Comparison of ENCODE assay signal across 14 cellular contexts in the genomic region with DNA sequence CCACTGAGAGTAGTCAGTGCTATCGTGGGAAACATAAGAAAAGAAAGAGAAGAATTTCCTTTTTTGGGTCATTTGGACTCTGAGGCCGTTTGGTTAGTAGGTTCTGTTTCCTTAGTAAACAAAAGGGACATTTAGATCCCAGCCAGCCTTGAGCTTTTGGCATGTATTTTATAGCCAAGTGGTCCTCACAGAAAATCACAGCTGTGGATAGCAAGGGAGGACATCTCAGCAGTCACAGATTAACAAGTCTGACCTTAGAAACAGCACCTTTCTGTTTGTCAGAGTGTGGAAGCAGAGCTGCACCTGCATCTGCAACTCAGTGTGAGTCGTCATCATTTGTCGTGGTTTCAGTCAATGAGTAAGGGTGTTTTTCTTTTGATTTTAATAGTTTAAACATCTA. TPM values are rescaled to one million over a fixed set of nuclear protein-coding genes. Genes with fewer than 3 reads are reported as not detected.
A peak's percentile ranks its signal among the peaks of the same experiment; 100 is the strongest.
DNase-seq lines count a peak whose midpoint lies in the region; ATAC-seq, FAIRE-seq and TF ChIP-seq lines count a peak whose summit lies in the region.
"Had no signal": no experiment of that assay in that cellular context is flagged by ENCODE, and none has a peak within 500 bp of the region (broad histone marks: within the 10 kb centered on the region; RNA-seq: fewer than 3 reads in every experiment).

No MANE protein-coding gene starts in this region.

- no peak overlapping the region for H2AFZ ChIP-seq in KMS-11 (ENCODE audit: low read depth)

- H3K4me3 Mint-ChIP-seq in activated T-cell treated with anti-CD3 and anti-CD28 coated beads, Interleukin-2, amount 50 U/mL, for 72 hours: peak overlapping the region; percentile 53 to 82

- peak; percentile 32 to 40 for DNase-seq in activated T-cell treated with anti-CD3 and anti-CD28 coated beads, Interleukin-2, amount 50 U/mL, for 72 hours
- DNase-seq in activated T-cell treated with anti-CD3 and anti-CD28 coated beads for 4 hours (no peak), renal cortical epithelial cell (ENCODE audit: low read depth) (peak; percentile 40), right lobe of liver (no peak), caudate nucleus (lab: John Stamatoyannopoulos, UW) (no peak), HTR-8/SVneo (ENCODE audit: insufficient read length, low spot score) (no peak)
- DNase-seq: AML-193, body of pancreas, foreskin melanocyte, NCI-H1436 treated with DMSO at 0.1 percent for 48 hours, small intestine, stomach had no signal

- no peak overlapping the region for H3K4me2 ChIP-seq in KMS-11

- TF ChIP-seq POLR2A in right lobe of liver (IDR thresholded peaks at IDR 0.05): no peak

- H3K27me3 ChIP-seq in KMS-11 (ENCODE audit: insufficient read depth, low read depth) (no peaks in the 10 kb centered on the region), right lobe of liver (no peaks in the 10 kb centered on the region)
- H3K27me3 ChIP-seq: body of pancreas, stomach had no signal

- no peaks in the 10 kb centered on the region for H4K20me1 ChIP-seq in KMS-11 (ENCODE audit: insufficient read depth)

- H3K79me2 ChIP-seq in KMS-11 (ENCODE audit: insufficient read depth, low read depth): no peaks in the 10 kb centered on the region

- no peaks in the 10 kb centered on the region for H3K27me3 Mint-ChIP-seq in activated T-cell treated with anti-CD3 and anti-CD28 coated beads, Interleukin-2, amount 50 U/mL, for 72 hours (ENCODE audit: low read depth)

- H3K27ac Mint-ChIP-seq in activated T-cell treated with anti-CD3 and anti-CD28 coated beads, Interleukin-2, amount 50 U/mL, for 72 hours: peak overlapping the region; percentile 92

- H3K4me3 ChIP-seq in KMS-11 (IDR thresholded peaks at IDR 0.05; ENCODE audit: insufficient read depth, low read depth, low read length): no peak overlapping the region
- no peak overlapping the region for H3K4me3 ChIP-seq in right lobe of liver
- H3K4me3 ChIP-seq: body of pancreas, stomach had no signal

- FAIRE-seq in HTR-8/SVneo (lab: Jason Lieb, UNC): no peak
- FAIRE-seq: small intestine had no signal

- peaks cover 28 to 39% of the 10 kb centered on the region in 2 donors for H3K36me3 Mint-ChIP-seq in activated T-cell treated with anti-CD3 and anti-CD28 coated beads, Interleukin-2, amount 50 U/mL, for 72 hours (ENCODE audit: insufficient read depth in 2 of 2)

- no peak overlapping the region for H3K9ac ChIP-seq in KMS-11

- H3K9me3 Mint-ChIP-seq in activated T-cell treated with anti-CD3 and anti-CD28 coated beads, Interleukin-2, amount 50 U/mL, for 72 hours: peaks cover 7 to 11% of the 10 kb centered on the region in 2 donors

- TF ChIP-seq CTCF in KMS-11 (conservative IDR thresholded peaks at IDR 0.05; ENCODE audit: low read depth, low read length) (no peak), right lobe of liver (IDR thresholded peaks at IDR 0.05) (no peak)

- H3K36me3 ChIP-seq in KMS-11 (ENCODE audit: insufficient read depth): 0 out of 2 replicates have a peak, but pooled peaks cover 3% of the 10 kb centered on the region
- H3K36me3 ChIP-seq in right lobe of liver: peaks cover 0 to 26% (median 13%) of the 10 kb centered on the region in 4 donors

- H3K9me3 ChIP-seq in right lobe of liver: no peaks in the 10 kb centered on the region
- H3K9me3 ChIP-seq: body of pancreas had no signal

- intact Hi-C loops in right lobe of liver (cut with DNase I): no loop called here

- 64% methylated on average over 4 of the region's 4 CpGs for WGBS in right lobe of liver (ENCODE audit: insufficient coverage, low coverage, low lambda C conversion rate, missing lambda C conversion rate)

- peak; percentile 73 to 76 for ATAC-seq in activated T-cell treated with anti-CD3 and anti-CD28 coated beads, Interleukin-2, amount 50 U/mL, for 72 hours (replicated peaks in 1 of 2)
- ATAC-seq in HG02642 (IDR thresholded peaks at IDR 0.05; ENCODE audit: poor library complexity, unreplicated experiment) (peak; percentile 60), right lobe of liver (no peak)
- ATAC-seq: body of pancreas had no signal

- H3K4me1 ChIP-seq in KMS-11 (ENCODE audit: low read depth, poor library complexity, severe bottlenecking) (no peaks in the 10 kb centered on the region), right lobe of liver (peaks cover 0 to 6% (median 1%) of the 10 kb centered on the region in 4 donors)

- H3K4me1 Mint-ChIP-seq in activated T-cell treated with anti-CD3 and anti-CD28 coated beads, Interleukin-2, amount 50 U/mL, for 72 hours (ENCODE audit: low read depth): peaks cover 42% of the 10 kb centered on the region

- H3K27ac ChIP-seq in KMS-11: peak overlapping the region; percentile 40
- H3K27ac ChIP-seq in right lobe of liver: no peak overlapping the region
- no peak overlapping the region for H3K27ac ChIP-seq in caudate nucleus (ENCODE audit: low read depth, low read length)
- H3K27ac ChIP-seq: body of pancreas, stomach had no signal

RNA-seq across cellular contexts. Expression of a gene that starts 40.5 kb away (rescaled TPM):
- total RNA-seq in activated T-cell treated with anti-CD3 and anti-CD28 coated beads, Interleukin-2, amount 50 U/mL, for 72 hours: 10 to 100 TPM; 17.2 to 23.2 TPM
- 12.0 and 34.6 TPM in 2 replicates for total RNA-seq in renal cortical epithelial cell
- total RNA-seq in right lobe of liver: 10 to 100 TPM in 5 of 6 experiments, 1 to 10 TPM in 1; 9.5 to 15.7 (median 13.1) TPM

RNA-seq across cellular contexts. Expression of a gene that starts 56.2 kb away (rescaled TPM):
- total RNA-seq in activated T-cell treated with anti-CD3 and anti-CD28 coated beads, Interleukin-2, amount 50 U/mL, for 72 hours: 1 to 10 TPM; 1.7 to 2.3 TPM
- total RNA-seq in renal cortical epithelial cell (0.15 and 2.1 TPM in 2 replicates), right lobe of liver (1 to 10 TPM; 2.0 to 9.6 (median 3.4) TPM)

Comparison
In these comparisons a context has a peak if more than half of its experiments do, and no peak if none do; other contexts are left out.
1. DNase-seq: peak in activated T-cell treated with anti-CD3 and anti-CD28 coated beads, Interleukin-2, amount 50 U/mL, for 72 hours (2 of 2) and renal cortical epithelial cell (single experiment); none in activated T-cell treated with anti-CD3 and anti-CD28 coated beads for 4 hours (single experiment), right lobe of liver (0 of 3), caudate nucleus (0 of 61) and HTR-8/SVneo (single experiment).
2. ATAC-seq: peak in activated T-cell treated with anti-CD3 and anti-CD28 coated beads, Interleukin-2, amount 50 U/mL, for 72 hours (2 of 2) and HG02642 (single experiment); none in right lobe of liver (0 of 4).